In the genomic region with DNA sequence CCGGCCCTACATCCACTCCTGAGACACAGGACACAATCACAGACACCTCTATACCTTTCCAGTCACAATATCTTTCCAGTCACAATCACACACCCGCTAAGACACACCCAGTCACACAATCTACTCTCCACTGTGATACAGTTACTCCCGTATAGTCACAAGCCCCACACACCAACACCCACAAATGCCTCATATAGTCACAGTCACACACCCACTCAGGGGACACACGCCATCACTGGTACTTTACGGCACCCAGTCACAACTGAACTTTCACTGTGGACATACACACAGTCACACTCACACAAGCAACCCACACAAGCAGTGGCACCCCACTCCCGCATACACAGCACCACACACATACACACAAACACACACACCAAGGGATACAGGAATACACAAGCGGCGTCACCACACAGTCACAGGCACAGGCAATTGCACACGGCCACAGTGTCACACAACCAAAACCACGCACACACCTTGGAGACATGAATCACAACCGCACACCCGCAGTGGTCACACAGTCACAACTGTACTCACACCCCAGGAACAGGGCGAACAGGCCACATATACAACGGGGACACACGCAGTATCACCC, we compare ENCODE assay signal across 8 cellular contexts. TPM values are rescaled to one million over a fixed set of nuclear protein-coding genes. Genes with fewer than 3 reads are reported as not detected.
DNase-seq lines count a peak whose midpoint lies in the region; ATAC-seq, FAIRE-seq and TF ChIP-seq lines count a peak whose summit lies in the region.

No MANE protein-coding gene starts in this region.

- ATAC-seq in A549: peak in 1 of 2 experiments; percentile 44; a peak in 3 of 6 replicates
- ATAC-seq in GM21717 (IDR thresholded peaks at IDR 0.05; ENCODE audit: unreplicated experiment): peak; percentile 17
- no peak for ATAC-seq in right lobe of liver
- ATAC-seq in upper lobe of left lung (ENCODE audit: low FRiP score in 2 of 2): peak in 1 of 2 donors; percentile 1
- ATAC-seq in HG03439 (IDR thresholded peaks at IDR 0.05; ENCODE audit: unreplicated experiment): no peak

- peak overlapping the region; percentile 85 for H3K4me2 ChIP-seq in A549

- H3K4me1 ChIP-seq in A549 (0 out of 3 replicates have a peak, but pooled peaks cover 3% of the 10 kb centered on the region), ascending aorta (peaks cover 0 to 12% of the 10 kb centered on the region in 2 donors), right lobe of liver (peaks cover 0 to 5% (median 2%) of the 10 kb centered on the region in 4 donors), upper lobe of left lung (peaks cover 8 to 23% (median 13%) of the 10 kb centered on the region in 4 donors)

- H3K4me3 ChIP-seq in A549 (peak overlapping the region; percentile 63), ascending aorta (peak overlapping the region; percentile 81), right lobe of liver (peak overlapping the region; percentile 69 to 83 (median 81)), upper lobe of left lung (peak overlapping the region; percentile 76 to 91 (median 80))

- H3K9me3 ChIP-seq in A549: peaks cover 32% of the 10 kb centered on the region
- H3K9me3 ChIP-seq in ascending aorta: no peaks in the 10 kb centered on the region
- H3K9me3 ChIP-seq in right lobe of liver: no peaks in the 10 kb centered on the region
- H3K9me3 ChIP-seq in upper lobe of left lung: no peaks in the 10 kb centered on the region

- DNase-seq in A549 (ENCODE audit: low read depth in 1 of 2, low spot score in 1 of 2): peak in 1 of 2 experiments; percentile 41
- peak; percentile 12 to 68 for DNase-seq in ascending aorta (ENCODE audit: low spot score in 2 of 2)
- DNase-seq in right lobe of liver: no peak
- DNase-seq in upper lobe of left lung: no peak
- DNase-seq in HuH-7 (ENCODE audit: low spot score): no peak
- no peak for DNase-seq in NCI-H1092 (lab: John Stamatoyannopoulos, UW)

- intact Hi-C loops in ascending aorta (cut with DNase I): loop anchor here (1.0 to 10.0 kb wide), 7 partner anchors 61 to 1101 kb away; a partner anchor contains a TSS
- intact Hi-C loops in right lobe of liver (cut with DNase I): no loop called here

- POLR2A ChIA-PET in A549 (lab: Yijun Ruan, JAX): interaction anchor here (0.6 to 2.3 kb wide), 19 partner anchors 11 to 1565 kb away, joined by 3 to 23 read pairs (median 6); a partner anchor contains a TSS

- WGBS in A549 (ENCODE audit: missing lambda C conversion rate): 26% methylated on average over 15 of the region's 15 CpGs
- 23% methylated on average over 14 of the region's 15 CpGs for WGBS in right lobe of liver (ENCODE audit: insufficient coverage, low coverage, low lambda C conversion rate, missing lambda C conversion rate)
- 22 to 32% methylated on average over 11 to 15 of the region's 15 CpGs for WGBS in upper lobe of left lung, 2 donors

- H3K27me3 ChIP-seq in ascending aorta (no peaks in the 10 kb centered on the region), right lobe of liver (no peaks in the 10 kb centered on the region), upper lobe of left lung (no peaks in the 10 kb centered on the region)

- TF ChIP-seq POLR2A in A549 (IDR thresholded peaks at IDR 0.05; ENCODE audit: low read length): no peak
- TF ChIP-seq POLR2A in right lobe of liver (IDR thresholded peaks at IDR 0.05): no peak
- TF ChIP-seq POLR2A in upper lobe of left lung (IDR thresholded peaks at IDR 0.05): peak in 1 of 4 donors; percentile 27

- CTCF ChIA-PET in A549 (lab: Yijun Ruan, JAX): interaction anchor here (0.9 to 2.2 kb wide), 8 partner anchors 22 to 153 kb away, joined by 3 to 10 read pairs (median 4); no protein-coding TSS in a partner anchor

- H3K36me3 ChIP-seq in ascending aorta (peaks cover 0 to 3% of the 10 kb centered on the region in 2 donors), right lobe of liver (no peaks in the 10 kb centered on the region), upper lobe of left lung (peaks cover 0 to 5% (median 2%) of the 10 kb centered on the region in 4 donors)

- no peak for TF ChIP-seq RAD21 in A549 (conservative IDR thresholded peaks at IDR 0.05 in 1 of 2, IDR thresholded peaks at IDR 0.05 in 1 of 2)

- H3K27ac ChIP-seq in A549: peak overlapping the region; percentile 87 to 91
- peak overlapping the region; percentile 92 to 96 for H3K27ac ChIP-seq in ascending aorta
- peak overlapping the region; percentile 90 to 94 (median 94) for H3K27ac ChIP-seq in right lobe of liver
- H3K27ac ChIP-seq in upper lobe of left lung: peak overlapping the region; percentile 88 to 98 (median 96)

- peak; percentile 7 for FAIRE-seq in A549 (lab: Jason Lieb, UNC)

- TF ChIP-seq CTCF in A549 (IDR thresholded peaks at IDR 0.05): no peak
- TF ChIP-seq CTCF in ascending aorta (IDR thresholded peaks at IDR 0.05): no peak
- TF ChIP-seq CTCF in right lobe of liver (IDR thresholded peaks at IDR 0.05): no peak
- TF ChIP-seq CTCF in upper lobe of left lung (IDR thresholded peaks at IDR 0.05): no peak

- TF ChIP-seq EP300 in A549 (IDR thresholded peaks at IDR 0.05) (no peak), upper lobe of left lung (IDR thresholded peaks at IDR 0.05) (no peak)

TF ChIP-seq in A549, 52 proteins besides CTCF, POLR2A, EP300 and RAD21:
- TF ChIP-seq HOXA7 (CRISPR knock-in tag; IDR thresholded peaks at IDR 0.05) (no peak), ZFP36 (IDR thresholded peaks at IDR 0.05; ENCODE audit: borderline replicate concordance, partially characterized antibody) (peak; percentile 1), HDAC2 (IDR thresholded peaks at IDR 0.05) (no peak), CHD4 (IDR thresholded peaks at IDR 0.05; ENCODE audit: borderline replicate concordance) (0 out of 2 replicates have a peak, but pooled peaks have one; percentile 71), RNF2 (IDR thresholded peaks at IDR 0.05; ENCODE audit: borderline replicate concordance, low read depth) (no peak)
- TF ChIP-seq, protein P1, sequence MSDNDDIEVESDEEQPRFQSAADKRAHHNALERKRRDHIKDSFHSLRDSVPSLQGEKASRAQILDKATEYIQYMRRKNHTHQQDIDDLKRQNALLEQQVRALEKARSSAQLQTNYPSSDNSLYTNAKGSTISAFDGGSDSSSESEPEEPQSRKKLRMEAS (IDR thresholded peaks at IDR 0.05): no peak
- TF ChIP-seq, protein P2, sequence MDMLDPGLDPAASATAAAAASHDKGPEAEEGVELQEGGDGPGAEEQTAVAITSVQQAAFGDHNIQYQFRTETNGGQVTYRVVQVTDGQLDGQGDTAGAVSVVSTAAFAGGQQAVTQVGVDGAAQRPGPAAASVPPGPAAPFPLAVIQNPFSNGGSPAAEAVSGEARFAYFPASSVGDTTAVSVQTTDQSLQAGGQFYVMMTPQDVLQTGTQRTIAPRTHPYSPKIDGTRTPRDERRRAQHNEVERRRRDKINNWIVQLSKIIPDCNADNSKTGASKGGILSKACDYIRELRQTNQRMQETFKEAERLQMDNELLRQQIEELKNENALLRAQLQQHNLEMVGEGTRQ (IDR thresholded peaks at IDR 0.05): 0 out of 2 replicates have a peak, but pooled peaks have one; percentile 3

RNA-seq across cellular contexts. Expression of a gene that starts 0.6 kb away (rescaled TPM):
- polyA plus RNA-seq in A549 (2011; rRNA removed) (5.6 and 6.8 TPM in 2 replicates), A549 (2017; fragmentation: RNase III; extraction: RNeasy Plus Mini Kit Qiagen cat#74134 plus additional on column Dnase treatment) (4.1 to 4.7 TPM (median 4.5 TPM) in 3 replicates)
- polyA plus RNA-seq in A549 (2012; cell fraction: cytosol; rRNA removed): 1.8 and 2.4 TPM in 2 replicates
- 1.6 and 3.0 TPM in 2 replicates for polyA plus RNA-seq in A549 (2012; cell fraction: nucleus; rRNA removed)
- polyA minus RNA-seq in A549 (2011; rRNA and poly(A)+ RNA removed): 6.2 and 7.9 TPM in 2 replicates
- total RNA-seq in ascending aorta (1.9 TPM), right lobe of liver (1 to 10 TPM in 5 of 6 experiments, under 1 TPM in 1; 0.37 to 3.6 (median 2.2) TPM), upper lobe of left lung (10 to 100 TPM in 1 of 6 donors, 1 to 10 TPM in 5; 3.5 to 14.7 (median 5.1) TPM)

RNA-seq across cellular contexts. Expression of a gene that starts 1.0 kb away (rescaled TPM):
- polyA plus RNA-seq in A549 (2011; rRNA removed) (293 and 362 TPM in 2 replicates), A549 (2017; fragmentation: RNase III; extraction: RNeasy Plus Mini Kit Qiagen cat#74134 plus additional on column Dnase treatment) (157 to 197 TPM (median 162 TPM) in 3 replicates)
- polyA plus RNA-seq in A549 (2012; cell fraction: cytosol; rRNA removed): 39.4 and 46.0 TPM in 2 replicates
- 9.6 and 14.5 TPM in 2 replicates for polyA plus RNA-seq in A549 (2012; cell fraction: nucleus; rRNA removed)
- polyA minus RNA-seq in A549 (2011; rRNA and poly(A)+ RNA removed): 68.8 and 82.0 TPM in 2 replicates
- total RNA-seq in ascending aorta (21.2 TPM), right lobe of liver (10 to 100 TPM; 16.2 to 33.0 (median 27.0) TPM), upper lobe of left lung (10 to 100 TPM; 25.3 to 68.5 (median 43.2) TPM)

Comparison
In these comparisons a context has a peak if more than half of its experiments do, and no peak if none do; other contexts are left out.
1. DNase-seq: peak in ascending aorta (2 of 2); none in right lobe of liver (0 of 3), upper lobe of left lung (0 of 2), HuH-7 (single experiment) and NCI-H1092 (single experiment).
2. Peak in every context shown above with its lines, with median percentiles within 50 percentile points of each other: H3K27ac ChIP-seq and H3K4me3 ChIP-seq.